In the genomic region with DNA sequence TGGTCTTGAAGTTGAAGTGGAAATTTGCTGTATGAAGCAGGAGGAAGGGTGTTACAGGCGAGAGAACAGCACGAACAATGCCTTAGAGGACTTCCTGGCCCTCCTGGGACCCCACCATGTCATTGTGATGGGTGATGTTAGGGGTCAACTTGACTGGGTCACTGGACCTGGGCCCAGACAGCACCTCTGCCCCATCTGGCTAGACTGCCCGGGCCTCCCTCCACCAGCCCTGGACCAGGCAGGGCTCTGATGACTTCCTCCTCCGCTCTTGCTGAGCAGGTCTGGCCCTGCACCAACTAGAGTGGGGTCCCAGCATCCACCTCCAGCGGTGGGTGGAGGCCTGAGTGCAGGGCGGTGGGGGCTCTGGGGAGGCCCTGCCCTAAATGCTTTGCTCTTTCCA, we compare ENCODE assay signal across 27 cellular contexts. TPM values are rescaled to one million over a fixed set of nuclear protein-coding genes. Genes with fewer than 3 reads are reported as not detected.
"Had no signal": no experiment of that assay in that cellular context is flagged by ENCODE, and none has a peak within 500 bp of the region (broad histone marks: within the 10 kb centered on the region; RNA-seq: fewer than 3 reads in every experiment).

No MANE protein-coding gene starts in this region.

- FAIRE-seq: K562 had no signal

- H3K9ac ChIP-seq: SK-N-SH had no signal

- H3K9me3 ChIP-seq: SK-N-SH had no signal

- ATAC-seq: activated naive CD4-positive, alpha-beta T cell treated with anti-CD3 and anti-CD28 coated beads, Interleukin-2, amount 50 U/mL, for 72 hours; activated naive CD8-positive, alpha-beta T cell treated with anti-CD3 and anti-CD28 coated beads, Interleukin-2, amount 50 U/mL, for 24 hours; activated T-cell treated with anti-CD3 and anti-CD28 coated beads, Interleukin-2, amount 50 U/mL, for 4 hours; body of pancreas; K562 had no signal

- H3K27ac ChIP-seq: ascending aorta, body of pancreas, SJCRH30, WERI-Rb-1 had no signal

- H3K27me3 ChIP-seq: ascending aorta, body of pancreas had no signal

- H3K4me2 ChIP-seq: SK-N-SH had no signal

- H3K36me3 ChIP-seq: ascending aorta, SJCRH30, WERI-Rb-1 had no signal

- DNase-seq: activated CD4-positive, alpha-beta T cell treated with anti-CD3 and anti-CD28 coated beads for 48 hours; activated CD4-positive, alpha-beta T cell treated with anti-CD3 and anti-CD28 coated beads, Interleukin-2, amount 50 U/mL, for 4 hours; activated CD8-positive, alpha-beta memory T cell treated with anti-CD3 and anti-CD28 coated beads for 24 hours; activated effector memory CD4-positive, alpha-beta T cell treated with anti-CD3 and anti-CD28 coated beads, Interleukin-2, amount 50 U/mL, for 16 hours; activated naive CD4-positive, alpha-beta T cell treated with Interleukin-2 at 50 U/mL for 16 hours; activated naive CD8-positive, alpha-beta T cell treated with anti-CD3 and anti-CD28 coated beads, Interleukin-2, amount 50 U/mL, for 24 hours; activated T-cell treated with anti-CD3 and anti-CD28 coated beads, Interleukin-2, amount 50 U/mL, for 4 hours; amniotic stem cell; body of pancreas; Karpas-422; MM.1S; NCI-H1105; NCI-H1436; NCI-H1694 treated with DMSO at 0.1 percent for 48 hours; NCI-H2029 treated with DMSO at 0.1 percent for 48 hours; NCI-H345; NCI-H510A; NCI-H526 treated with DMSO at 0.1 percent for 48 hours; NCI-H82; SJCRH30; SK-N-SH; T-helper 1 cell; WERI-Rb-1 had no signal

- H3K4me3 ChIP-seq: ascending aorta, body of pancreas, K562, SJCRH30 had no signal

RNA-seq across cellular contexts. Expression of a gene that starts 48.9 kb away (rescaled TPM):
- total RNA-seq: activated T-cell treated with anti-CD3 and anti-CD28 coated beads, Interleukin-2, amount 50 U/mL, for 4 hours; T-helper 2 cell treated with Interferon-gamma antibody and Interleukin-4, amounts not matched to agents 100 ng/mL and 5 ng/mL, for 36 hours had no signal
